In genomic region chr16:88360999-88361398, GRCh38 we compare ENCODE assay signal across 35 cellular contexts. TPM values are rescaled to one million over a fixed set of nuclear protein-coding genes. Genes with fewer than 3 reads are reported as not detected.
DNase-seq lines count a peak whose midpoint lies in the region; ATAC-seq, FAIRE-seq and TF ChIP-seq lines count a peak whose summit lies in the region.
"Had no signal": no experiment of that assay in that cellular context is flagged by ENCODE, and none has a peak within 500 bp of the region (broad histone marks: within the 10 kb centered on the region; RNA-seq: fewer than 3 reads in every experiment).

No MANE protein-coding gene starts in this region.

- POLR2A ChIA-PET in HEK293 (lab: Yijun Ruan, JAX): no interaction called here
- POLR2A ChIA-PET in K562 (lab: Yijun Ruan, JAX): no interaction called here

- H3K27ac ChIP-seq in heart left ventricle: no peak overlapping the region
- H3K27ac ChIP-seq in HEK293 (ENCODE audit: extremely low read depth, low read depth, low read length): no peak overlapping the region
- no peak overlapping the region for H3K27ac ChIP-seq in K562 (ENCODE audit: extremely low read depth, low read depth, low read length)
- H3K27ac ChIP-seq: 22Rv1; A549; BLaER1; BLaER1 treated with 17β-estradiol and CSF1 and Interleukin-3, amounts not matched to agents 10 nM and 100 nM; C4-2B had no signal

- H3K36me3 ChIP-seq in heart left ventricle (no peaks in the 10 kb centered on the region), HEK293 (ENCODE audit: control insufficient read depth in 2 of 2, insufficient read depth in 1 of 2, low read length in 2 of 2) (no peaks in the 10 kb centered on the region), K562 (ENCODE audit: control insufficient read depth, insufficient read depth, low read length) (no peaks in the 10 kb centered on the region)
- H3K36me3 ChIP-seq: BE2C; BLaER1; BLaER1 treated with 17β-estradiol and CSF1 and Interleukin-3, amounts not matched to agents 10 nM and 100 nM had no signal

- CTCF ChIA-PET in HEK293 (lab: Yijun Ruan, JAX): no interaction called here
- CTCF ChIA-PET in K562 (lab: Yijun Ruan, JAX; ENCODE audit: low intra/inter-chr PET ratio): no interaction called here

- H2AFZ ChIP-seq in K562 (ENCODE audit: low read depth, low read length): no peak overlapping the region

- intact Hi-C loops in Right ventricle myocardium inferior (cut with DNase I): no loop called here
- intact Hi-C loops in heart left ventricle (cut with DNase I): no loop called here
- intact Hi-C loops in K562 (cut with micrococcal nuclease): no loop called here

- no peak for TF ChIP-seq CTCF in heart left ventricle (IDR thresholded peaks at IDR 0.05)
- no peak for TF ChIP-seq CTCF in HEK293 (tag by site-specific recombination; IDR thresholded peaks at IDR 0.05)
- TF ChIP-seq CTCF in K562 (IDR thresholded peaks at IDR 0.05 in 2 of 3, conservative IDR thresholded peaks at IDR 0.05 in 1 of 3; ENCODE audit: insufficient read depth in 2 of 3, low read depth in 1 of 3, low read length in 3 of 3): no peak

- in situ Hi-C loops in K562 (cut with MboI): no loop called here

- H4K20me1 ChIP-seq in K562 (replicated peaks; ENCODE audit: control insufficient read depth, insufficient read depth, low read length): 0 out of 2 replicates have a peak, but pooled peaks cover 4% of the 10 kb centered on the region
- H4K20me1 ChIP-seq: BLaER1 had no signal

- no peaks in the 10 kb centered on the region for H3K4me1 ChIP-seq in heart left ventricle
- no peaks in the 10 kb centered on the region for H3K4me1 ChIP-seq in HEK293 (ENCODE audit: control insufficient read depth, insufficient read depth, low read length)
- H3K4me1 ChIP-seq in K562 (replicated peaks in 1 of 2; ENCODE audit: control insufficient read depth in 2 of 2, insufficient read depth in 2 of 2, low read length in 2 of 2): peaks cover 0 to 19% of the 10 kb centered on the region in 2 experiments; a peak in 2 of 5 replicates
- H3K4me1 ChIP-seq: A549, BE2C, Caco-2 had no signal

- DNase-seq in NCI-H748 (lab: John Stamatoyannopoulos, UW; ENCODE audit: unreplicated experiment) (peak; percentile 5), NCI-H748 treated with DMSO at 0.1 percent for 48 hours (lab: John Stamatoyannopoulos, UW) (no peak), Right ventricle myocardium inferior (ENCODE audit: missing footprints) (peak; percentile 2), heart left ventricle (no peak), K562 (ENCODE audit: extremely low read depth in 1 of 4, low spot score in 3 of 4) (no peak), AG08396 (ENCODE audit: low spot score) (no peak)
- DNase-seq: 8988T; ACHN; AML-193; BE2C; C1 segment of cervical spinal cord; Caco-2; Calu3; CD4-positive, alpha-beta memory T cell; CD4-positive, alpha-beta T cell; CD4-positive, CD25-positive, alpha-beta regulatory T cell; CD8-positive, alpha-beta memory T cell; CD8-positive, alpha-beta T cell; COR-L47; DMS 273 treated with DMSO at 0.1 percent for 48 hours; DMS153; DMS53; DMS79; DMS79 treated with DMSO at 0.1 percent for 48 hours; DND-41; EL had no signal

- H3K27me3 ChIP-seq in heart left ventricle (peaks cover 0 to 13% (median 0%) of the 10 kb centered on the region in 9 donors), K562 (ENCODE audit: control insufficient read depth in 2 of 2, insufficient read depth in 2 of 2, low read length in 2 of 2) (peaks cover 26 to 54% of the 10 kb centered on the region in 2 experiments)
- H3K27me3 ChIP-seq: BE2C had no signal

- no peak for FAIRE-seq in K562 (lab: Jason Lieb, UNC)
- FAIRE-seq: A204.1, A549, D721Med had no signal

- ATAC-seq in Right ventricle myocardium inferior (no peak), heart left ventricle (no peak), K562 (no peak), GM18909 (IDR thresholded peaks at IDR 0.05; ENCODE audit: poor library complexity, unreplicated experiment) (no peak)
- ATAC-seq: A549; CD8-positive, alpha-beta T cell had no signal

- BruUV-seq in K562 (replicated peaks; lab: Mats Ljungman, UMichigan): no TSS peak

- TF ChIP-seq POLR2A in heart left ventricle (IDR thresholded peaks at IDR 0.05) (no peak), K562 (conservative IDR thresholded peaks at IDR 0.05) (no peak)

- no peak overlapping the region for H3K9ac ChIP-seq in K562 (ENCODE audit: insufficient read depth in 1 of 2, low read depth in 2 of 2, low read length in 2 of 2)
- H3K9ac ChIP-seq: BLaER1; BLaER1 treated with 17β-estradiol and CSF1 and Interleukin-3, amounts not matched to agents 10 nM and 100 nM had no signal

- TF ChIP-seq EP300 in K562 (IDR thresholded peaks at IDR 0.05; ENCODE audit: low read length): no peak

- no peak overlapping the region for H3K4me2 ChIP-seq in K562 (ENCODE audit: insufficient read depth, low read length)
- H3K4me2 ChIP-seq: A549; BLaER1; BLaER1 treated with 17β-estradiol and CSF1 and Interleukin-3, amounts not matched to agents 10 nM and 100 nM had no signal

- TF ChIP-seq RAD21 in K562 (CRISPR knock-in tag; conservative IDR thresholded peaks at IDR 0.05 in 1 of 2, IDR thresholded peaks at IDR 0.05 in 1 of 2): no peak

- 66 to 96% (median 82%) methylated on average over 2 of the region's 2 CpGs for WGBS in heart left ventricle, 4 donors
- WGBS in K562 (ENCODE audit: insufficient coverage, low coverage, missing lambda C conversion rate): 33% methylated on average over 2 of the region's 2 CpGs

- H3K4me3 ChIP-seq in heart left ventricle (no peak overlapping the region), HEK293 (ENCODE audit: low read depth, low read length) (no peak overlapping the region), K562 (no peak overlapping the region)
- H3K4me3 ChIP-seq: A549; BLaER1; BLaER1 treated with 17β-estradiol and CSF1 and Interleukin-3, amounts not matched to agents 10 nM and 100 nM had no signal

- H3K9me3 ChIP-seq in heart left ventricle: peaks cover 0 to 17% (median 0%) of the 10 kb centered on the region in 12 donors
- no peaks in the 10 kb centered on the region for H3K9me3 ChIP-seq in HEK293 (ENCODE audit: control insufficient read depth, insufficient read depth, low read depth, low read length)
- H3K9me3 ChIP-seq in K562 (replicated peaks; ENCODE audit: control insufficient read depth, insufficient read depth, low read depth, low read length): no peaks in the 10 kb centered on the region
- H3K9me3 ChIP-seq: BE2C had no signal

- no peaks in the 10 kb centered on the region for H3K79me2 ChIP-seq in K562 (ENCODE audit: control insufficient read depth, insufficient read depth, low read length)

- no peaks in the 10 kb centered on the region for H3K9me1 ChIP-seq in K562 (ENCODE audit: control insufficient read depth, insufficient read depth, low read length)

TF ChIP-seq in HEK293, 187 proteins besides CTCF, POLR2A, EP300 and RAD21:
- TF ChIP-seq ZNF558 (tag by site-specific recombination; IDR thresholded peaks at IDR 0.05) (no peak), ZNF658 (tag by site-specific recombination; IDR thresholded peaks at IDR 0.05) (no peak), ZNF610 (tag by site-specific recombination; IDR thresholded peaks at IDR 0.05; ENCODE audit: borderline replicate concordance) (peak; percentile 96)

TF ChIP-seq in K562, 482 proteins besides CTCF, POLR2A, EP300 and RAD21 (continues in another document):
- TF ChIP-seq BRD4 (IDR thresholded peaks at IDR 0.05) (no peak), ZNF280A (IDR thresholded peaks at IDR 0.05; ENCODE audit: low read depth, partially characterized antibody) (no peak), NRF1 (conservative IDR thresholded peaks at IDR 0.05 in 1 of 2, IDR thresholded peaks at IDR 0.05 in 1 of 2) (peak; percentile 48 to 51)

RNA-seq across cellular contexts. Expression of gene ZNF469, which starts 21.8 kb away (rescaled TPM):
- 0.92 TPM for total RNA-seq in Right ventricle myocardium inferior
- total RNA-seq in heart left ventricle: 1 to 10 TPM in 5 of 9 donors, under 1 TPM in 4; 0.48 to 2.8 (median 1.0) TPM
- polyA plus RNA-seq in heart left ventricle: under 1 TPM; 0.72 to 0.76 TPM
- total RNA-seq in K562 (2011; cell fraction: chromatin; rRNA removed; ENCODE audit: low replicate concordance): 0.04 and 0.09 TPM in 2 replicates
- 0.13 and 0.17 TPM in 2 replicates for total RNA-seq in K562 (2011; cell fraction: nucleolus; rRNA removed)
- total RNA-seq in K562 (2011; cell fraction: nucleoplasm; rRNA removed): under 0.01 and 0.08 TPM in 2 replicates
- total RNA-seq in K562 (2014; rRNA removed): under 0.01 TPM in 1 of 2 replicates, not detected in the other
- not detected in 2 replicates for total RNA-seq in K562 (2014; rRNA removed; fragmentation: Illumina TruSeq; extraction: Trizol)
- total RNA-seq in K562 (2015; rRNA removed; fragmentation: Illumina TruSeq; extraction: Trizol): not detected in 2 replicates
- 0.02 and 0.04 TPM in 2 replicates for total RNA-seq in K562 (2021)
- polyA plus RNA-seq in K562 (2011; rRNA removed): not detected in 2 replicates
- polyA plus RNA-seq in K562 (2011; cell fraction: cytosol; rRNA removed): under 0.01 and 0.01 TPM in 2 replicates
- polyA plus RNA-seq in K562 (2011; cell fraction: nucleus; rRNA removed): 0.01 and 0.03 TPM in 2 replicates
- polyA plus RNA-seq in K562 (2012): 0.01 TPM in 2 replicates
- 0.01 TPM in 1 of 2 replicates, not detected in the other for polyA plus RNA-seq in K562 (2014; fragmentation: Illumina TruSeq; extraction: Trizol)
- not detected for polyA plus RNA-seq in K562 (2014; fragmentation: Nextera tagmentation; extraction: Ambion mirVana)
- polyA plus RNA-seq in K562 (2014; rRNA removed): 0.01 TPM in 1 of 2 replicates, not detected in the other
- under 0.01 and 0.04 TPM in 2 replicates for polyA minus RNA-seq in K562 (2011; rRNA and poly(A)+ RNA removed)
- polyA minus RNA-seq in K562 (2011; cell fraction: cytosol; rRNA and poly(A)+ RNA removed): 0.09 and 0.10 TPM in 2 replicates
- under 0.01 and 0.11 TPM in 2 replicates for polyA minus RNA-seq in K562 (2011; cell fraction: nucleus; rRNA and poly(A)+ RNA removed)

Comparison
In these comparisons a context has a peak if more than half of its experiments do, and no peak if none do; other contexts are left out.
1. DNase-seq: peak in NCI-H748 (single experiment) and Right ventricle myocardium inferior (single experiment); none in NCI-H748 treated with DMSO at 0.1 percent for 48 hours (single experiment), heart left ventricle (0 of 5), K562 (0 of 4) and AG08396 (single experiment).